In genomic region chr1:2403273-2403672, GRCh38 we compare ENCODE assay signal across 20 cellular contexts. TPM values are rescaled to one million over a fixed set of nuclear protein-coding genes. Genes with fewer than 3 reads are reported as not detected.
DNase-seq lines count a peak whose midpoint lies in the region; ATAC-seq and TF ChIP-seq lines count a peak whose summit lies in the region.
"Had no signal": no experiment of that assay in that cellular context is flagged by ENCODE, and none has a peak within 500 bp of the region (broad histone marks: within the 10 kb centered on the region; RNA-seq: fewer than 3 reads in every experiment).

No MANE protein-coding gene starts in this region.

- H3K27ac Mint-ChIP-seq in T-helper 17 cell = peak overlapping the region; percentile 47

- H3K27ac ChIP-seq in cardiac muscle cell (peak overlapping the region; percentile 30), HEK293 (ENCODE audit: extremely low read depth, low read depth, low read length) (no peak overlapping the region), mesenchymal stem cell (ENCODE audit: low read length, poor library complexity, severe bottlenecking) (no peak overlapping the region), adrenal gland (peak overlapping the region in 1 of 5 donors; percentile 11)
- H3K27ac ChIP-seq: Peyer's patch had no signal

- no peak for TF ChIP-seq POLR2A in adrenal gland (IDR thresholded peaks at IDR 0.05)

- no peak overlapping the region for H2BK12ac ChIP-seq in mesenchymal stem cell (ENCODE audit: low read length in 2 of 2)

- no peak overlapping the region for H3K9ac ChIP-seq in mesenchymal stem cell (ENCODE audit: low read length)
- H3K9ac ChIP-seq: SK-N-SH had no signal

- intact Hi-C loops in left ventricle myocardium superior (cut with micrococcal nuclease) = no loop called here
- intact Hi-C loops in adrenal gland (cut with DNase I) = no loop called here

- 93% methylated on average over 19 of the region's 19 CpGs for WGBS in mesenchymal stem cell
- WGBS in adrenal gland, 4 donors = 89 to 91% (median 89%) methylated on average over 12 to 19 of the region's 19 CpGs

- no peaks in the 10 kb centered on the region for H3K27me3 ChIP-seq in cardiac muscle cell
- H3K27me3 ChIP-seq in mesenchymal stem cell (ENCODE audit: control insufficient read depth in 1 of 2, insufficient read depth in 1 of 2, low read length in 2 of 2) = no peaks in the 10 kb centered on the region
- no peaks in the 10 kb centered on the region for H3K27me3 ChIP-seq in H7 (ENCODE audit: control insufficient read depth, insufficient read depth, low read length)
- no peaks in the 10 kb centered on the region for H3K27me3 ChIP-seq in adrenal gland
- H3K27me3 ChIP-seq: Peyer's patch had no signal

- CTCF ChIA-PET in HEK293 (lab: Yijun Ruan, JAX) = no interaction called here

- H3K4me1 ChIP-seq in cardiac muscle cell (ENCODE audit: low read depth) = no peaks in the 10 kb centered on the region
- H3K4me1 ChIP-seq in HEK293 (ENCODE audit: control insufficient read depth, insufficient read depth, low read length) = no peaks in the 10 kb centered on the region
- peaks cover 22% of the 10 kb centered on the region for H3K4me1 ChIP-seq in mesenchymal stem cell (ENCODE audit: control insufficient read depth, insufficient read depth, low read depth, low read length)
- peaks cover 15 to 39% of the 10 kb centered on the region in 2 donors for H3K4me1 ChIP-seq in adrenal gland (replicated peaks in 1 of 2)
- H3K4me1 ChIP-seq: HAP-1, Peyer's patch had no signal

- TF ChIP-seq CTCF in cardiac muscle cell (IDR thresholded peaks at IDR 0.05; ENCODE audit: low read depth, low read length) (no peak), HEK293 (tag by site-specific recombination; IDR thresholded peaks at IDR 0.05) (no peak), adrenal gland (IDR thresholded peaks at IDR 0.05) (no peak)

- no peak overlapping the region for H3K4me3 Mint-ChIP-seq in T-helper 17 cell

- H3K14ac ChIP-seq in mesenchymal stem cell (ENCODE audit: low read length in 2 of 2) = no peak overlapping the region

- no peak overlapping the region for H2BK120ac ChIP-seq in mesenchymal stem cell (ENCODE audit: low read depth, low read length)

- no peak overlapping the region for H2BK5ac ChIP-seq in mesenchymal stem cell (ENCODE audit: low read depth, low read length, poor library complexity, severe bottlenecking)

- H4K91ac ChIP-seq in mesenchymal stem cell (ENCODE audit: low read length) = peak overlapping the region; percentile 30

- no peak overlapping the region for H2AK5ac ChIP-seq in mesenchymal stem cell (ENCODE audit: low read length, severe bottlenecking)

- H3K4ac ChIP-seq in mesenchymal stem cell (ENCODE audit: low read depth in 1 of 2, low read length in 2 of 2) = no peak overlapping the region

- H3K4me3 ChIP-seq in cardiac muscle cell = no peak overlapping the region
- H3K4me3 ChIP-seq in HEK293 (ENCODE audit: low read depth, low read length) = no peak overlapping the region
- no peak overlapping the region for H3K4me3 ChIP-seq in mesenchymal stem cell (ENCODE audit: insufficient read depth in 1 of 2, low read depth in 1 of 2, low read length in 2 of 2)
- no peak overlapping the region for H3K4me3 ChIP-seq in H7 (ENCODE audit: insufficient read depth, low read depth, low read length)
- no peak overlapping the region for H3K4me3 ChIP-seq in adrenal gland
- H3K4me3 ChIP-seq: HAP-1, Peyer's patch had no signal

- no peak overlapping the region for H3K18ac ChIP-seq in mesenchymal stem cell (ENCODE audit: low read depth in 1 of 2, low read length in 2 of 2)

- H3K9me3 ChIP-seq in cardiac muscle cell (ENCODE audit: low read depth) (no peaks in the 10 kb centered on the region), HEK293 (ENCODE audit: control insufficient read depth, insufficient read depth, low read depth, low read length) (no peaks in the 10 kb centered on the region), T-helper 17 cell (ENCODE audit: control insufficient read depth, low read length, poor library complexity, severe bottlenecking) (no peaks in the 10 kb centered on the region), mesenchymal stem cell (ENCODE audit: control insufficient read depth, low read length) (no peaks in the 10 kb centered on the region), adrenal gland (replicated peaks in 1 of 3) (no peaks in the 10 kb centered on the region)
- H3K9me3 ChIP-seq: HAP-1, Peyer's patch, SK-N-SH had no signal

- no peaks in the 10 kb centered on the region for H3K27me3 Mint-ChIP-seq in T-helper 17 cell
- H3K27me3 Mint-ChIP-seq: CD8-positive, alpha-beta memory T cell had no signal

- peaks cover 32% of the 10 kb centered on the region for H3K36me3 ChIP-seq in cardiac muscle cell
- peaks cover 11 to 98% of the 10 kb centered on the region in 2 experiments for H3K36me3 ChIP-seq in HEK293 (ENCODE audit: control insufficient read depth in 2 of 2, insufficient read depth in 1 of 2, low read length in 2 of 2)
- H3K36me3 ChIP-seq in mesenchymal stem cell (ENCODE audit: control insufficient read depth in 1 of 2, insufficient read depth in 2 of 2, low read depth in 1 of 2, low read length in 2 of 2) = peaks cover 93 to 94% of the 10 kb centered on the region in 2 experiments
- H3K36me3 ChIP-seq in H7 (replicated peaks; ENCODE audit: control insufficient read depth, insufficient read depth, low read length) = peaks cover 20% of the 10 kb centered on the region
- H3K36me3 ChIP-seq in adrenal gland (replicated peaks in 1 of 2) = peaks cover 0 to 85% of the 10 kb centered on the region in 2 donors

- H4K8ac ChIP-seq in mesenchymal stem cell (ENCODE audit: low read length) = no peak overlapping the region

- H3K4me1 Mint-ChIP-seq in T-helper 17 cell = peaks cover 10% of the 10 kb centered on the region

- H2BK15ac ChIP-seq in mesenchymal stem cell (ENCODE audit: low read depth, poor library complexity, severe bottlenecking) = no peak overlapping the region

- DNase-seq in cardiac muscle cell (ENCODE audit: low read depth in 1 of 2, low spot score in 1 of 2) = no peak
- DNase-seq in left ventricle myocardium superior = no peak
- no peak for DNase-seq in T-helper 17 cell
- DNase-seq in mesenchymal stem cell = no peak
- DNase-seq in H7 = no peak
- DNase-seq in HuH-7.5 (ENCODE audit: low spot score) = no peak
- DNase-seq in adrenal gland = no peak
- DNase-seq: CD8-positive, alpha-beta memory T cell; DMS79; KBM-7; NCI-H1105 treated with DMSO at 0.1 percent for 48 hours; NCI-H1694; NCI-H2081 treated with DMSO at 0.1 percent for 48 hours; NCI-H226; NCI-H524 treated with DMSO at 0.1 percent for 48 hours; Peyer's patch; SHP77; SK-N-SH had no signal

- H3K23ac ChIP-seq in mesenchymal stem cell (ENCODE audit: low read length in 2 of 2) = no peak overlapping the region

- POLR2A ChIA-PET in HEK293 (lab: Yijun Ruan, JAX) = no interaction called here

- ATAC-seq in left ventricle myocardium superior (no peak), T-helper 17 cell (no peak)

- H3K36me3 Mint-ChIP-seq in T-helper 17 cell (ENCODE audit: low read depth) = peaks cover 6% of the 10 kb centered on the region

- H2AFZ ChIP-seq in mesenchymal stem cell (ENCODE audit: low read depth, low read length) = no peak overlapping the region

- H3K4me2 ChIP-seq in mesenchymal stem cell (ENCODE audit: low read length, poor library complexity, severe bottlenecking) = no peak overlapping the region
- H3K4me2 ChIP-seq: SK-N-SH had no signal

- H3K79me1 ChIP-seq in mesenchymal stem cell (replicated peaks; ENCODE audit: low read length, poor library complexity, severe bottlenecking) = peaks cover 23% of the 10 kb centered on the region

TF ChIP-seq in HEK293, 187 proteins besides CTCF, POLR2A, EP300 and RAD21:
- TF ChIP-seq SCRT1 (tag by site-specific recombination; IDR thresholded peaks at IDR 0.05; ENCODE audit: borderline replicate concordance) (0 out of 2 replicates have a peak, but pooled peaks have one; percentile 32), ZNF449 (tag by site-specific recombination; IDR thresholded peaks at IDR 0.05) (no peak), SCRT2 (tag by site-specific recombination; IDR thresholded peaks at IDR 0.05) (peak; percentile 50; the same call in 1 of the 2 replicates)
TF ChIP-seq in HEK293: peak in this region for 2.

RNA-seq across cellular contexts. Expression of gene PEX10, which starts 9.1 kb away (rescaled TPM):
- total RNA-seq in cardiac muscle cell (37.5 and 40.4 TPM in 2 replicates), left ventricle myocardium superior (13.7 TPM), T-helper 17 cell (1 to 10 TPM; 7.3 to 8.3 TPM), adrenal gland (10 to 100 TPM; 32.4 to 81.5 (median 44.4) TPM)
- polyA plus RNA-seq in cardiac muscle cell (34.2 and 38.8 TPM in 2 replicates), adrenal gland (10 to 100 TPM; 25.3 to 53.8 (median 43.8) TPM)
- polyA plus RNA-seq in mesenchymal stem cell (2013, experiment 1 of 2) = 10.6 TPM
- polyA plus RNA-seq in mesenchymal stem cell (2013, experiment 2 of 2) = 10.8 TPM
- 75.9 and 89.6 TPM in 2 replicates for total RNA-seq in H7 (2014; rRNA removed; shearing (Covaris generic))

RNA-seq across cellular contexts. Expression of gene RER1, which starts 11.6 kb away (rescaled TPM):
- total RNA-seq in cardiac muscle cell (46.5 and 57.9 TPM in 2 replicates), left ventricle myocardium superior (98.1 TPM), T-helper 17 cell (10 to 100 TPM; 68.4 to 70.0 TPM), adrenal gland (100 to 1,000 TPM; 106 to 268 (median 179) TPM)
- polyA plus RNA-seq in cardiac muscle cell (100 and 112 TPM in 2 replicates), adrenal gland (100 to 1,000 TPM; 149 to 345 (median 150) TPM)
- 163 TPM for polyA plus RNA-seq in mesenchymal stem cell (2013, experiment 1 of 2)
- polyA plus RNA-seq in mesenchymal stem cell (2013, experiment 2 of 2) = 180 TPM
- 95.4 and 133 TPM in 2 replicates for total RNA-seq in H7 (2014; rRNA removed; shearing (Covaris generic))

RNA-seq across cellular contexts. Expression of gene MORN1, which starts 11.9 kb away (rescaled TPM):
- total RNA-seq in cardiac muscle cell (17.0 and 24.4 TPM in 2 replicates), left ventricle myocardium superior (5.3 TPM), T-helper 17 cell (1 to 10 TPM; 7.0 to 8.4 TPM), adrenal gland (10 to 100 TPM in 3 of 8 donors, 1 to 10 TPM in 5; 5.6 to 14.1 (median 9.1) TPM)
- polyA plus RNA-seq in cardiac muscle cell (10.8 and 20.7 TPM in 2 replicates), adrenal gland (10 to 100 TPM in 1 of 3 donors, 1 to 10 TPM in 2; 1.8 to 12.1 (median 5.9) TPM)
- polyA plus RNA-seq in mesenchymal stem cell (2013, experiment 1 of 2) = 1.8 TPM
- polyA plus RNA-seq in mesenchymal stem cell (2013, experiment 2 of 2) = 1.7 TPM
- 12.7 and 14.3 TPM in 2 replicates for total RNA-seq in H7 (2014; rRNA removed; shearing (Covaris generic))
